Comparison of ENCODE assay signal across 9 cellular contexts in the genomic region with DNA sequence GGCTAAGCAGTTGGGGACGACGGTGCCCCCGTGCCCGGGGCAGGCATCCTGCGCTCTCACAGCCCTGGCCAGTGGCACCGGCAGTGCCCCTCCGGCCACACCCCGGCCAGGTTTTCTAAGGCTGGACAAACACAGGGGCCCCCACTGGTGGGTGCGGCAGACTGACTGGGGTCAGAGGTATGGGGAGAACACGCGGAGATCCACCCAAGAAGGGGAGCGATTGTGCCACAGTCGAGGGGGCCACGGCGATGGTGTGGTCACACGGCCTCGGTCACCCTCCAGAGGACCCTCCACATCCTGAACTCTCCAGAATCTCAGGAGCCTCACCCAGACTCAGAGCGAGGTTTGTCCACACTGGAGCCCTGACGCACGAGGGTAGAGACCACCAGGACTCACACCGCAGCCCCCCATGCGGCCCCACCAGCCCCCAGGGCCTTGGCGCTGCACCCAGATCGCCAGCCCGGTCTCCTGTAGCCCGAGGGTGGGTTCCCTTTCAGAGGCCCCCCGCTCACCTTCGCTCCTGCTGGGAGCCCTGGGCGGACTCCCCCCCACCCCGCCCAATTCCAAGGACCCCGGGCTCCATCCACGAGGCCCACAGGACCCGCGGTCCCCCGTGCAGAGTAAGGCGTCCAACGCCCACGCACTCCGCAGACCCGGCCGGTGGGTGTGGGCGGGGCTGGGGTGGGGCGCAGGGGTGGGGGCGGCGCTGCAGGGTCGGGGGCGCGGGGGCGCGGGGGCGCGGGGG. TPM values are rescaled to one million over a fixed set of nuclear protein-coding genes. Genes with fewer than 3 reads are reported as not detected.
A peak's percentile ranks its signal among the peaks of the same experiment; 100 is the strongest.
DNase-seq lines count a peak whose midpoint lies in the region; ATAC-seq and TF ChIP-seq lines count a peak whose summit lies in the region.
"Had no signal": no experiment of that assay in that cellular context is flagged by ENCODE, and none has a peak within 500 bp of the region (broad histone marks: within the 10 kb centered on the region; RNA-seq: fewer than 3 reads in every experiment).

No MANE protein-coding gene starts in this region.

- 80% methylated on average over 12 of the region's 52 CpGs; no CpG with 5 or more reads in 1 of the 2 experiments for WGBS in IMR-90 (ENCODE audit: extremely low coverage in 2 of 2, insufficient read length in 1 of 2), 2 experiments
- WGBS in heart right ventricle, 2 donors = 51 to 57% methylated on average over 45 to 52 of the region's 52 CpGs

- H3K23ac ChIP-seq in IMR-90 (ENCODE audit: low read depth, low read length) = no peak overlapping the region

- in situ Hi-C loops in GM13976 (cut with MboI; ENCODE audit: low sequenced_read_pairs, unreplicated experiment) = no loop called here
- in situ Hi-C loops in IMR-90 (cut with MboI; ENCODE audit: low sequenced_read_pairs) = no loop called here

- H3K4me1 ChIP-seq in IMR-90 (ENCODE audit: control insufficient read depth, insufficient read depth, low read length) (no peaks in the 10 kb centered on the region), heart right ventricle (peaks cover 4 to 34% (median 23%) of the 10 kb centered on the region in 9 donors)

- no peak for TF ChIP-seq POLR2A in IMR-90 (IDR thresholded peaks at IDR 0.05; ENCODE audit: low read depth, low read length)

- no peak overlapping the region for H3K4me3 ChIP-seq in IMR-90 (ENCODE audit: insufficient read depth, low read depth, low read length)
- H3K4me3 ChIP-seq in heart right ventricle = peak overlapping the region in 7 of 10 donors; percentile 12 to 46 (median 38)

- H4K5ac ChIP-seq in IMR-90 (ENCODE audit: low read depth, low read length) = no peak overlapping the region

- H2BK5ac ChIP-seq in IMR-90 (ENCODE audit: low read depth, low read length, poor library complexity, severe bottlenecking) = no peak overlapping the region

- intact Hi-C loops in IMR-90 (cut with micrococcal nuclease) (no loop called here), heart right ventricle (cut with DNase I) (no loop called here)

- peak overlapping the region; percentile 43 for H2AFZ ChIP-seq in IMR-90 (replicated peaks; ENCODE audit: low read length, poor library complexity)

- H3K27me3 ChIP-seq in IMR-90 (ENCODE audit: control insufficient read depth, insufficient read depth, low read length) (peaks cover 13% of the 10 kb centered on the region), heart right ventricle (peaks cover 0 to 6% (median 0%) of the 10 kb centered on the region in 7 donors)

- CTCF ChIA-PET in IMR-90 (lab: Yijun Ruan, JAX) = no interaction called here

- H4K91ac ChIP-seq in IMR-90 (ENCODE audit: insufficient read depth, low read depth, low read length) = no peak overlapping the region

- H3K9me3 ChIP-seq in IMR-90 (ENCODE audit: control insufficient read depth, insufficient read depth, low read length) (no peaks in the 10 kb centered on the region), heart right ventricle (no peaks in the 10 kb centered on the region)

- H3K36me3 ChIP-seq in IMR-90 (ENCODE audit: control insufficient read depth, insufficient read depth, low read length) = no peaks in the 10 kb centered on the region
- no peaks in the 10 kb centered on the region for H3K36me3 ChIP-seq in heart right ventricle

- H2AK5ac ChIP-seq in IMR-90 (ENCODE audit: low read depth, low read length) = no peak overlapping the region

- DNase-seq in GM13976 (ENCODE audit: low spot score) (peak; percentile 42), IMR-90 (no peak), heart right ventricle (peak in 1 of 2 donors; percentile 18), RKO (ENCODE audit: low spot score) (no peak), AG08396 (ENCODE audit: low spot score) (no peak), NCI-H69 (lab: John Stamatoyannopoulos, UW) (no peak)
- DNase-seq in stimulated activated CD8-positive, alpha-beta memory T cell treated with anti-CD3 and anti-CD28 coated beads, Interleukin-4, amount 100 ng/mL, for 48 hours = peak; percentile 37
- no peak for DNase-seq in activated effector memory CD4-positive, alpha-beta T cell treated with Interleukin-2 at 50 U/mL for 16 hours

- dilution Hi-C loops in IMR-90 (cut with HindIII; ENCODE audit: low sequenced_read_pairs, unreplicated experiment) = no loop called here

- H3K9me1 ChIP-seq in IMR-90 (ENCODE audit: insufficient read depth, low read length) = no peaks in the 10 kb centered on the region

- no peak for TF ChIP-seq RAD21 in IMR-90 (IDR thresholded peaks at IDR 0.05; ENCODE audit: low read length)

- H3K14ac ChIP-seq in IMR-90 (replicated peaks; ENCODE audit: low read depth, low read length) = no peak overlapping the region

- no peaks in the 10 kb centered on the region for H3K79me1 ChIP-seq in IMR-90 (ENCODE audit: low read depth in 1 of 2, low read length in 2 of 2)

- no peaks in the 10 kb centered on the region for H4K20me1 ChIP-seq in IMR-90 (ENCODE audit: insufficient read depth, low read length)

- no peak overlapping the region for H2BK20ac ChIP-seq in IMR-90 (ENCODE audit: low read depth, low read length)

- no peak overlapping the region for H3K18ac ChIP-seq in IMR-90 (ENCODE audit: low read depth, low read length)

- no peak overlapping the region for H3K56ac ChIP-seq in IMR-90 (ENCODE audit: extremely low read depth, insufficient read depth, low read length)

- TF ChIP-seq CTCF in GM13976 (IDR thresholded peaks at IDR 0.05; ENCODE audit: borderline replicate concordance, control extremely low read depth, extremely low read depth, insufficient read depth, missing control alignments) (no peak), IMR-90 (conservative IDR thresholded peaks at IDR 0.05; ENCODE audit: low read depth, low read length) (no peak), heart right ventricle (IDR thresholded peaks at IDR 0.05) (no peak)

- H3K9ac ChIP-seq in IMR-90 (ENCODE audit: low read depth, low read length) = no peak overlapping the region

- peak overlapping the region; percentile 55 for H2AK9ac ChIP-seq in IMR-90 (replicated peaks; ENCODE audit: low read depth, low read length, poor library complexity)

- H3K27ac ChIP-seq in IMR-90 (ENCODE audit: insufficient read depth, low read length) (no peak overlapping the region), heart right ventricle (peak overlapping the region in 9 of 10 donors; percentile 38 to 88 (median 74))

- H4K8ac ChIP-seq in IMR-90 (ENCODE audit: low read depth in 2 of 2, low read length in 2 of 2) = no peak overlapping the region

- ATAC-seq in IMR-90 (ENCODE audit: low read depth) (no peak), heart right ventricle (peak in 5 of 8 donors; percentile 2 to 37 (median 8))

- POLR2A ChIA-PET in IMR-90 (lab: Charles Lee; ENCODE audit: unreplicated experiment) = no interaction called here

- no peak overlapping the region for H2BK120ac ChIP-seq in IMR-90 (ENCODE audit: low read depth, low read length)

- no peak overlapping the region for H2BK15ac ChIP-seq in IMR-90 (ENCODE audit: low read depth, low read length)

- BruUV-seq in IMR-90 (replicated peaks; lab: Mats Ljungman, UMichigan) = no TSS peak

- no peak overlapping the region for H3K4me2 ChIP-seq in IMR-90 (ENCODE audit: low read depth, low read length)

- no peak overlapping the region for H3K4ac ChIP-seq in IMR-90 (ENCODE audit: low read depth, low read length)

TF ChIP-seq in IMR-90, 13 proteins besides CTCF, POLR2A, EP300 and RAD21:
- TF ChIP-seq BHLHE40 (IDR thresholded peaks at IDR 0.05; ENCODE audit: low read depth, low read length) = no peak
- no peak for TF ChIP-seq CEBPB (IDR thresholded peaks at IDR 0.05; ENCODE audit: low read depth, low read length)
- TF ChIP-seq FOS (IDR thresholded peaks at IDR 0.05; ENCODE audit: low read depth, low read length) = no peak
- TF ChIP-seq, protein P1, sequence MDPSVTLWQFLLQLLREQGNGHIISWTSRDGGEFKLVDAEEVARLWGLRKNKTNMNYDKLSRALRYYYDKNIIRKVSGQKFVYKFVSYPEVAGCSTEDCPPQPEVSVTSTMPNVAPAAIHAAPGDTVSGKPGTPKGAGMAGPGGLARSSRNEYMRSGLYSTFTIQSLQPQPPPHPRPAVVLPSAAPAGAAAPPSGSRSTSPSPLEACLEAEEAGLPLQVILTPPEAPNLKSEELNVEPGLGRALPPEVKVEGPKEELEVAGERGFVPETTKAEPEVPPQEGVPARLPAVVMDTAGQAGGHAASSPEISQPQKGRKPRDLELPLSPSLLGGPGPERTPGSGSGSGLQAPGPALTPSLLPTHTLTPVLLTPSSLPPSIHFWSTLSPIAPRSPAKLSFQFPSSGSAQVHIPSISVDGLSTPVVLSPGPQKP (IDR thresholded peaks at IDR 0.05; ENCODE audit: borderline replicate concordance, low read depth, low read length) = no peak
- no peak for TF ChIP-seq NFE2L2 (IDR thresholded peaks at IDR 0.05; ENCODE audit: low read depth, low read length)
- TF ChIP-seq MAZ (IDR thresholded peaks at IDR 0.05; ENCODE audit: borderline replicate concordance, low read depth, low read length) = no peak
- TF ChIP-seq RCOR1 (IDR thresholded peaks at IDR 0.05; ENCODE audit: insufficient replicate concordance, low read length) = no peak
- TF ChIP-seq, protein P2, sequence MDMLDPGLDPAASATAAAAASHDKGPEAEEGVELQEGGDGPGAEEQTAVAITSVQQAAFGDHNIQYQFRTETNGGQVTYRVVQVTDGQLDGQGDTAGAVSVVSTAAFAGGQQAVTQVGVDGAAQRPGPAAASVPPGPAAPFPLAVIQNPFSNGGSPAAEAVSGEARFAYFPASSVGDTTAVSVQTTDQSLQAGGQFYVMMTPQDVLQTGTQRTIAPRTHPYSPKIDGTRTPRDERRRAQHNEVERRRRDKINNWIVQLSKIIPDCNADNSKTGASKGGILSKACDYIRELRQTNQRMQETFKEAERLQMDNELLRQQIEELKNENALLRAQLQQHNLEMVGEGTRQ (IDR thresholded peaks at IDR 0.05; ENCODE audit: low read depth, low read length) = no peak
- no peak for TF ChIP-seq SMC3 (IDR thresholded peaks at IDR 0.05; ENCODE audit: low read depth, low read length)
- no peak for TF ChIP-seq MXI1 (IDR thresholded peaks at IDR 0.05; ENCODE audit: borderline replicate concordance, low read depth, low read length)

RNA-seq across cellular contexts. Expression of a gene that starts 15.2 kb away (rescaled TPM):
- total RNA-seq in IMR-90 (2012; rRNA removed) = not detected in 2 replicates
- not detected in 2 replicates for polyA plus RNA-seq in IMR-90 (2012; rRNA removed)
- polyA plus RNA-seq in IMR-90 (2012; cell fraction: cytosol; rRNA removed) = not detected in 2 replicates
- polyA plus RNA-seq in IMR-90 (2012; cell fraction: nucleus; rRNA removed; ENCODE audit: low replicate concordance) = not detected in 2 replicates
- 10 to 100 TPM in 1 of 10 donors, 1 to 10 TPM in 9; 1.3 to 14.2 (median 2.8) TPM for total RNA-seq in heart right ventricle
- 1 to 10 TPM; 6.4 to 7.1 TPM for polyA plus RNA-seq in heart right ventricle
- total RNA-seq: RPMI7951 had no signal

RNA-seq across cellular contexts. Expression of a gene that starts 26.0 kb away (rescaled TPM):
- not detected in 2 replicates for total RNA-seq in IMR-90 (2012; rRNA removed)
- not detected in 2 replicates for polyA plus RNA-seq in IMR-90 (2012; rRNA removed)
- not detected in 2 replicates for polyA plus RNA-seq in IMR-90 (2012; cell fraction: cytosol; rRNA removed)
- not detected in 2 replicates for polyA plus RNA-seq in IMR-90 (2012; cell fraction: nucleus; rRNA removed; ENCODE audit: low replicate concordance)
- not detected for total RNA-seq in heart right ventricle
- under 1 TPM in 1 of 2 donors, not detected in 1; 0.15 TPM for polyA plus RNA-seq in heart right ventricle
- total RNA-seq: RPMI7951 had no signal

RNA-seq across cellular contexts. Expression of a gene that starts 34.5 kb away (rescaled TPM):
- not detected in 2 replicates for total RNA-seq in IMR-90 (2012; rRNA removed)
- not detected in 2 replicates for polyA plus RNA-seq in IMR-90 (2012; rRNA removed)
- polyA plus RNA-seq in IMR-90 (2012; cell fraction: cytosol; rRNA removed) = not detected in 2 replicates
- polyA plus RNA-seq in IMR-90 (2012; cell fraction: nucleus; rRNA removed; ENCODE audit: low replicate concordance) = 0.07 TPM in 2 replicates
- total RNA-seq in heart right ventricle = 1 to 10 TPM in 1 of 10 donors, under 1 TPM in 7, not detected in 2; 0.07 to 1.2 (median 0.46) TPM
- polyA plus RNA-seq in heart right ventricle = 1 to 10 TPM in 1 of 2 donors, under 1 TPM in 1; 0.22 to 1.0 TPM
- total RNA-seq: RPMI7951 had no signal

Comparison
In these comparisons a context has a peak if more than half of its experiments do, and no peak if none do; other contexts are left out.
1. DNase-seq: peak in GM13976 (single experiment) and stimulated activated CD8-positive, alpha-beta memory T cell treated with anti-CD3 and anti-CD28 coated beads, Interleukin-4, amount 100 ng/mL, for 48 hours (single experiment); none in IMR-90 (single experiment), RKO (single experiment), activated effector memory CD4-positive, alpha-beta T cell treated with Interleukin-2 at 50 U/mL for 16 hours (single experiment), AG08396 (single experiment) and NCI-H69 (single experiment).